8 cellular contexts compared by ENCODE assay signal in genomic region chr1:236795757-236796719, GRCh38. TPM values are rescaled to one million over a fixed set of nuclear protein-coding genes. Genes with fewer than 3 reads are reported as not detected.
A peak's percentile ranks its signal among the peaks of the same experiment; 100 is the strongest.
DNase-seq lines count a peak whose midpoint lies in the region; ATAC-seq and TF ChIP-seq lines count a peak whose summit lies in the region.

No MANE protein-coding gene starts in this region.

- no peaks in the 10 kb centered on the region; the same call in 1 of the 2 replicates for H4K20me1 ChIP-seq in DND-41 (ENCODE audit: insufficient read depth, low read length)

- H3K9me3 Mint-ChIP-seq in endodermal cell, result no peaks in the 10 kb centered on the region

- ATAC-seq in DND-41 (ENCODE audit: insufficient read depth, low read depth) (peak; percentile 8), GM21390 (IDR thresholded peaks at IDR 0.05; ENCODE audit: unreplicated experiment) (peak; percentile 34)

- H3K4me3 ChIP-seq in DND-41 (ENCODE audit: low read depth in 1 of 2, low read length in 2 of 2), result peak overlapping the region; percentile 83 to 97
- peak overlapping the region; percentile 94 for H3K4me3 ChIP-seq in WI38 (ENCODE audit: low read depth, low read length)
- peak overlapping the region; percentile 81 for H3K4me3 ChIP-seq in endodermal cell (ENCODE audit: low read length)
- peak overlapping the region; percentile 98 to 99 for H3K4me3 ChIP-seq in muscle layer of duodenum (ENCODE audit: low read depth in 1 of 2, low read length in 2 of 2)
- peak overlapping the region; percentile 92 for H3K4me3 ChIP-seq in suprapubic skin

- TF ChIP-seq CTCF in DND-41 (IDR thresholded peaks at IDR 0.05; ENCODE audit: borderline replicate concordance, extremely low read depth, low read length, poor library complexity, severe bottlenecking) (no peak), WI38 (IDR thresholded peaks at IDR 0.05; ENCODE audit: low read depth, low read length) (no peak), endodermal cell (conservative IDR thresholded peaks at IDR 0.05) (no peak), suprapubic skin (IDR thresholded peaks at IDR 0.05) (no peak)

- H3K27me3 Mint-ChIP-seq in endodermal cell (ENCODE audit: insufficient read depth), result peaks cover 15% of the 10 kb centered on the region

- peak overlapping the region; percentile 93 for H2AFZ ChIP-seq in DND-41 (ENCODE audit: low read depth, low read length)

- peaks cover 19% of the 10 kb centered on the region for H3K4me1 Mint-ChIP-seq in endodermal cell

- no peak for TF ChIP-seq POLR2A in suprapubic skin (IDR thresholded peaks at IDR 0.05)

- H3K27me3 ChIP-seq in DND-41 (ENCODE audit: insufficient read depth, low read length, poor library complexity) (no peaks in the 10 kb centered on the region), endodermal cell (ENCODE audit: control insufficient read depth, insufficient read depth, low read length, poor library complexity, severe bottlenecking) (peaks cover 15% of the 10 kb centered on the region), muscle layer of duodenum (ENCODE audit: low read depth, low read length) (no peaks in the 10 kb centered on the region), suprapubic skin (no peaks in the 10 kb centered on the region)

- WGBS in endodermal cell (ENCODE audit: insufficient coverage in 1 of 2, insufficient read length in 1 of 2), 2 experiments, result 8 to 9% methylated on average over 21 to 41 of the region's 41 CpGs
- 2% methylated on average over 39 of the region's 41 CpGs for WGBS in suprapubic skin

- H3K36me3 ChIP-seq in DND-41 (ENCODE audit: insufficient read depth, low read length), result peaks cover 15% of the 10 kb centered on the region
- no peaks in the 10 kb centered on the region for H3K36me3 ChIP-seq in endodermal cell (ENCODE audit: control insufficient read depth, insufficient read depth, low read length)
- peaks cover 0 to 4% of the 10 kb centered on the region in 2 donors for H3K36me3 ChIP-seq in muscle layer of duodenum (ENCODE audit: control insufficient read depth in 1 of 2, insufficient read depth in 2 of 2, low read length in 2 of 2)
- no peaks in the 10 kb centered on the region for H3K36me3 ChIP-seq in suprapubic skin

- peak overlapping the region; percentile 97 for H3K9ac ChIP-seq in DND-41 (ENCODE audit: low read depth, low read length)
- peak overlapping the region; percentile 67 for H3K9ac ChIP-seq in endodermal cell (ENCODE audit: extremely low read depth, low read length, poor library complexity, severe bottlenecking)

- H3K4me1 ChIP-seq in DND-41 (ENCODE audit: insufficient read depth, low read length) (peaks cover 28% of the 10 kb centered on the region), endodermal cell (ENCODE audit: control insufficient read depth, insufficient read depth, low read length) (no peaks in the 10 kb centered on the region), muscle layer of duodenum (ENCODE audit: control insufficient read depth in 1 of 2, insufficient read depth in 2 of 2, low read length in 2 of 2) (peaks cover 11 to 29% of the 10 kb centered on the region in 2 donors), suprapubic skin (peaks cover 43% of the 10 kb centered on the region)

- no peak for TF ChIP-seq EP300 in suprapubic skin (IDR thresholded peaks at IDR 0.05)

- H3K4me2 ChIP-seq in DND-41 (ENCODE audit: insufficient read depth, low read length), result peak overlapping the region; percentile 81

- peaks cover 59% of the 10 kb centered on the region for H3K79me2 ChIP-seq in DND-41 (ENCODE audit: insufficient read depth, low read length)

- peak overlapping the region; percentile 93 for H3K4me3 Mint-ChIP-seq in endodermal cell

- H3K27ac ChIP-seq in DND-41 (ENCODE audit: low read length), result peak overlapping the region; percentile 88
- H3K27ac ChIP-seq in endodermal cell (ENCODE audit: low read depth, low read length), result no peak overlapping the region
- H3K27ac ChIP-seq in muscle layer of duodenum (ENCODE audit: low read length), result peak overlapping the region; percentile 86
- peak overlapping the region; percentile 97 for H3K27ac ChIP-seq in suprapubic skin

- DNase-seq in DND-41, result no peak
- peak; percentile 46 for DNase-seq in HT-29 (ENCODE audit: low spot score)
- DNase-seq in endodermal cell, result peak; percentile 47
- no peak for DNase-seq in suprapubic skin (ENCODE audit: low spot score in 2 of 2)
- no peak for DNase-seq in NCI-H187 treated with DMSO at 0.1 percent for 48 hours (lab: John Stamatoyannopoulos, UW)

- H3K36me3 Mint-ChIP-seq in endodermal cell (ENCODE audit: low read depth), result no peaks in the 10 kb centered on the region

- H3K9me3 ChIP-seq in DND-41 (ENCODE audit: insufficient read depth, low read length, severe bottlenecking) (no peaks in the 10 kb centered on the region), endodermal cell (ENCODE audit: control insufficient read depth, low read length) (no peaks in the 10 kb centered on the region), muscle layer of duodenum (ENCODE audit: control insufficient read depth in 1 of 2, low read length in 2 of 2) (no peaks in the 10 kb centered on the region), suprapubic skin (no peaks in the 10 kb centered on the region)

- H3K27ac Mint-ChIP-seq in endodermal cell, result peak overlapping the region; percentile 92

RNA-seq across cellular contexts. Expression of gene MTR, which starts 0.9 kb away (rescaled TPM):
- 8.6 and 10.4 TPM in 2 replicates for total RNA-seq in HT-29 (2014; rRNA removed; shearing (Covaris generic))
- total RNA-seq in endodermal cell, result 10 to 100 TPM; 28.5 to 29.5 TPM
- polyA plus RNA-seq in endodermal cell (2013, experiment 1 of 2), result 12.0 TPM
- 12.2 TPM for polyA plus RNA-seq in endodermal cell (2013, experiment 2 of 2)
- 10 to 100 TPM; 17.7 to 77.7 (median 27.3) TPM for total RNA-seq in suprapubic skin

Comparison
In these comparisons a context has a peak if more than half of its experiments do, and no peak if none do; other contexts are left out.
1. DNase-seq: peak in HT-29 (single experiment) and endodermal cell (single experiment); none in DND-41 (single experiment), suprapubic skin (0 of 2) and NCI-H187 treated with DMSO at 0.1 percent for 48 hours (single experiment).
2. Peak in every context shown above with its lines, with median percentiles within 50 percentile points of each other: H3K4me3 ChIP-seq.